ENCODE assay signal across 2 cellular contexts in genomic region chr12:127025545-127025944, GRCh38.
TF ChIP-seq lines count a peak whose summit lies in the region.

No MANE protein-coding gene starts in this region.

TF ChIP-seq in SK-N-SH, 30 proteins besides CTCF, POLR2A, EP300 and RAD21 (continued from another document):
- TF ChIP-seq IRF3 (IDR thresholded peaks at IDR 0.05; ENCODE audit: low read depth, low read length), result no peak
- TF ChIP-seq MAX (IDR thresholded peaks at IDR 0.05; ENCODE audit: low read depth), result no peak
- TF ChIP-seq GABPA (IDR thresholded peaks at IDR 0.05; ENCODE audit: low read depth), result no peak
- TF ChIP-seq FOXM1 (IDR thresholded peaks at IDR 0.05; ENCODE audit: low read depth), result no peak
- no peak for TF ChIP-seq EZH2phosphoT487 (IDR thresholded peaks at IDR 0.05; ENCODE audit: borderline replicate concordance, low read depth)
- TF ChIP-seq TEAD4 (IDR thresholded peaks at IDR 0.05; ENCODE audit: borderline replicate concordance, insufficient read depth), result no peak
- TF ChIP-seq MEF2A (IDR thresholded peaks at IDR 0.05; ENCODE audit: borderline replicate concordance, low read depth), result no peak
- TF ChIP-seq USF1 (IDR thresholded peaks at IDR 0.05; ENCODE audit: borderline replicate concordance, low read depth), result no peak
- TF ChIP-seq FOSL2 (IDR thresholded peaks at IDR 0.05; ENCODE audit: borderline replicate concordance, low read depth), result no peak
- TF ChIP-seq MXI1 (IDR thresholded peaks at IDR 0.05; ENCODE audit: low read depth, low read length), result no peak

TF ChIP-seq in SK-N-SH treated with all-trans-retinoic acid at 6 μM for 48 hours, 23 proteins besides CTCF, POLR2A, EP300 and RAD21 (continued from another document):
- no peak for TF ChIP-seq CSRNP3 (CRISPR knock-in tag; IDR thresholded peaks at IDR 0.05)
- no peak for TF ChIP-seq CSDC2 (CRISPR knock-in tag; IDR thresholded peaks at IDR 0.05)
- TF ChIP-seq TOX (CRISPR knock-in tag; IDR thresholded peaks at IDR 0.05; ENCODE audit: borderline replicate concordance), result no peak
- no peak for TF ChIP-seq ZNF8 (CRISPR knock-in tag; IDR thresholded peaks at IDR 0.05)
